ENCODE assay signal across 8 cellular contexts in the genomic region with DNA sequence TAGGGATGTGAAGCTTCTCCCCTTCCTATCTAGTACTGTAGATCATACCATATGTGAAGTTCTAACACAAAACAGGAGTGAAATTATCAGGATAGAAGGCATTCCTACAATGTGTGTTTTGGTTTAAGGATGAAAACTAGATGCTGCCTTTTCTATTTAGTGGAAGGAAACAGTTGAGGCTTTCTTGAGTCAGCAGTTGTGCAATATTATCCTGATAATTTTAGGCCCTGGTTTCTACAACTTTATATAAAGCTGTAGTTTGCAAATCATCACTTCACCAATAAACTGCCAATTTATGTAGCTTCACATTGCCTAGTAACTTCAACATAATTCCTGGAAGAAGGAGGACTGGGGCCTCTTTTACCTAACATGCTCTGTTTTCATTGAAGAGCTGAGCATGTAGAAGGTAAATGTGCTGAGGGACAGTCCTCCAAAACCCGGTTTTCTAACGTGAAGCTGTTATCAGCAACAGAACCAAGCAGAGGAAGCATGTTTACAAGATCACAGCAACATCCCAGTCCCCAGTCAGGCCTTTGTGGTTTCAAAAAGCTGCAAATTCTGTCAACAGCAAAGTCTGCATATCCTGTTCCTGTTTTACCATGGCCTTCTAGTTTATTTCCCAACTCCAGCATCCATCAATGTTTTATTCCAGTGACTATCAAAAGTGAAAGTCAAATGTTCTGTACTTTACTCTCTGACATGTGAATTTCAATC.
DNase-seq lines count a peak whose midpoint lies in the region; ATAC-seq, FAIRE-seq and TF ChIP-seq lines count a peak whose summit lies in the region.

No MANE protein-coding gene starts in this region.

- H3K4me3 ChIP-seq in coronary artery (peak overlapping the region; percentile 48), osteoblast (ENCODE audit: insufficient read depth, low read length) (peak overlapping the region; percentile 21)

- peak overlapping the region; percentile 94 for H2AFZ ChIP-seq in osteoblast (ENCODE audit: low read length)

- in situ Hi-C loops in GM13977 (cut with MboI; ENCODE audit: low pct_unique_long_range_greater_than_20kb, low sequenced_read_pairs, unreplicated experiment), result no loop called here

- TF ChIP-seq CTCF in coronary artery (IDR thresholded peaks at IDR 0.05) (no peak), osteoblast (IDR thresholded peaks at IDR 0.05; ENCODE audit: extremely low read depth, low read depth, low read length) (no peak), GM13977 (IDR thresholded peaks at IDR 0.05; ENCODE audit: extremely low read depth, insufficient read depth, missing control alignments) (no peak)

- H3K79me2 ChIP-seq in osteoblast (ENCODE audit: insufficient read depth, low read length), result no peaks in the 10 kb centered on the region

- no peaks in the 10 kb centered on the region for H4K20me1 ChIP-seq in osteoblast (ENCODE audit: insufficient read depth, low read length)

- H3K4me2 ChIP-seq in osteoblast (ENCODE audit: insufficient read depth, low read length), result peak overlapping the region; percentile 72

- FAIRE-seq in HTR-8/SVneo (lab: Jason Lieb, UNC), result no peak

- peaks cover 14% of the 10 kb centered on the region for H3K4me1 ChIP-seq in osteoblast (ENCODE audit: insufficient read depth, low read length)

- peak; percentile 65 for ATAC-seq in GM19397 (IDR thresholded peaks at IDR 0.05; ENCODE audit: unreplicated experiment)
- ATAC-seq in HG03521 (IDR thresholded peaks at IDR 0.05; ENCODE audit: unreplicated experiment), result peak; percentile 46

- H3K36me3 ChIP-seq in osteoblast (ENCODE audit: insufficient read depth, low read length), result no peaks in the 10 kb centered on the region

- H3K27me3 ChIP-seq in osteoblast (ENCODE audit: insufficient read depth, low read length), result no peaks in the 10 kb centered on the region

- DNase-seq in coronary artery (ENCODE audit: low spot score) (no peak), osteoblast (ENCODE audit: insufficient read length, low spot score, missing footprints) (no peak), HTR-8/SVneo (ENCODE audit: insufficient read length, low spot score) (no peak), DMS53 treated with DMSO at 0.1 percent for 48 hours (lab: John Stamatoyannopoulos, UW; ENCODE audit: unreplicated experiment) (no peak), GM13977 (ENCODE audit: low spot score) (no peak), kidney glomerular epithelial cell (lab: John Stamatoyannopoulos, UW) (no peak)

- H3K9me3 ChIP-seq in osteoblast (ENCODE audit: low read depth, low read length), result no peaks in the 10 kb centered on the region

- H3K27ac ChIP-seq in coronary artery, result peak overlapping the region in 1 of 2 donors; percentile 63
- H3K27ac ChIP-seq in osteoblast (ENCODE audit: low read depth, low read length), result peak overlapping the region; percentile 52
